28 cellular contexts compared by ENCODE assay signal in genomic region chr3:31668258-31668657, GRCh38.
A peak's percentile ranks its signal among the peaks of the same experiment; 100 is the strongest.
DNase-seq lines count a peak whose midpoint lies in the region; ATAC-seq, FAIRE-seq and TF ChIP-seq lines count a peak whose summit lies in the region.
"Had no signal": no experiment of that assay in that cellular context is flagged by ENCODE, and none has a peak within 500 bp of the region (broad histone marks: within the 10 kb centered on the region; RNA-seq: fewer than 3 reads in every experiment).

No MANE protein-coding gene starts in this region.

- POLR2A ChIA-PET in MCF 10A (lab: Yijun Ruan, JAX), result interaction anchor here (0.6 to 0.9 kb wide), 2 partner anchors 439 to 512 kb away, joined by 3 to 4 read pairs; no protein-coding TSS in a partner anchor
- POLR2A ChIA-PET in GM12878 (lab: Charles Lee), result no interaction called here
- POLR2A ChIA-PET in A673 (lab: Charles Lee; ENCODE audit: low non-redundant PET), result no interaction called here

- H3K9me3 ChIP-seq in breast epithelium (no peaks in the 10 kb centered on the region), GM12878 (replicated peaks; ENCODE audit: control insufficient read depth, insufficient read depth, low read length) (no peaks in the 10 kb centered on the region), keratinocyte (ENCODE audit: control insufficient read depth, low read depth, low read length) (no peaks in the 10 kb centered on the region), A673 (ENCODE audit: low read depth, low read length, poor library complexity, severe bottlenecking) (no peaks in the 10 kb centered on the region)
- H3K9me3 ChIP-seq: neutrophil, stomach had no signal

- H3K79me2 ChIP-seq in GM12878 (ENCODE audit: control insufficient read depth, insufficient read depth, low read length), result no peaks in the 10 kb centered on the region
- no peaks in the 10 kb centered on the region for H3K79me2 ChIP-seq in keratinocyte (ENCODE audit: control insufficient read depth, insufficient read depth, low read length)

- CTCF ChIA-PET in MCF 10A (lab: Yijun Ruan, JAX) (no interaction called here), GM12878 (lab: Yijun Ruan, JAX) (interaction anchor here (1.6 kb wide), 2 partner anchors 24 to 27 kb away, joined by 4 to 5 read pairs; no protein-coding TSS in a partner anchor), A673 (lab: Charles Lee) (no interaction called here)

- TF ChIP-seq CTCF in MCF 10A (IDR thresholded peaks at IDR 0.05; ENCODE audit: unreplicated experiment), result no peak
- TF ChIP-seq CTCF in breast epithelium (IDR thresholded peaks at IDR 0.05), result no peak
- no peak for TF ChIP-seq CTCF in GM12878 (IDR thresholded peaks at IDR 0.05 in 2 of 3, conservative IDR thresholded peaks at IDR 0.05 in 1 of 3; ENCODE audit: control insufficient read depth in 2 of 3, extremely low read depth in 1 of 3, insufficient read depth in 1 of 3, low read depth in 3 of 3, low read length in 3 of 3)
- TF ChIP-seq CTCF in keratinocyte (optimal IDR thresholded peaks at IDR 0.05 in 1 of 3, IDR thresholded peaks at IDR 0.05 in 1 of 3, conservative IDR thresholded peaks at IDR 0.05 in 1 of 3; ENCODE audit: extremely low read depth in 1 of 3, insufficient read depth in 2 of 3, low read length in 3 of 3), result no peak
- TF ChIP-seq CTCF in A673 (conservative IDR thresholded peaks at IDR 0.05; ENCODE audit: low read depth, low read length), result no peak

- SMC1A ChIA-PET in GM12878 (lab: Charles Lee; ENCODE audit: uncharacterized antibody, unreplicated experiment), result no interaction called here

- H3K4me2 ChIP-seq in GM12878 (ENCODE audit: control insufficient read depth, insufficient read depth) (no peak overlapping the region), keratinocyte (ENCODE audit: control insufficient read depth, extremely low read depth, insufficient read depth, low read depth, low read length) (no peak overlapping the region)

- RAD21 ChIA-PET in GM12878 (lab: Charles Lee; ENCODE audit: unreplicated experiment), result no interaction called here

- H3K4me3 Mint-ChIP-seq in MCF 10A (ENCODE audit: unreplicated experiment), result no peak overlapping the region
- H3K4me3 Mint-ChIP-seq: activated naive CD8-positive, alpha-beta T cell treated with anti-CD3 and anti-CD28 coated beads for 36 hours; B cell; mesothelial cell of epicardium; naive thymus-derived CD4-positive, alpha-beta T cell had no signal

- no TSS peak for BruUV-seq in MCF 10A (replicated peaks; lab: Mats Ljungman, UMichigan)
- no TSS peak for BruUV-seq in GM12878 (replicated peaks; lab: Mats Ljungman, UMichigan)
- no TSS peak for BruUV-seq in A673 (replicated peaks; lab: Mats Ljungman, UMichigan)

- dilution Hi-C loops in keratinocyte (cut with MboI; ENCODE audit: extremely low pct_ligation_motif_present, low sequenced_read_pairs), result no loop called here

- no peak overlapping the region for H2AFZ ChIP-seq in GM12878 (ENCODE audit: control insufficient read depth, low read depth, low read length)
- no peak overlapping the region for H2AFZ ChIP-seq in keratinocyte (ENCODE audit: control insufficient read depth, low read length)

- WGBS in GM12878 (ENCODE audit: insufficient coverage, insufficient replicate concordance, low lambda C conversion rate, missing lambda C conversion rate), result 19% methylated on average over 4 of the region's 4 CpGs

- H3K9me1 ChIP-seq in keratinocyte (ENCODE audit: control insufficient read depth, extremely low read depth, insufficient read depth, low read length), result no peaks in the 10 kb centered on the region

- no peaks in the 10 kb centered on the region for H3K9me3 Mint-ChIP-seq in MCF 10A (ENCODE audit: unreplicated experiment)
- H3K9me3 Mint-ChIP-seq: activated naive CD8-positive, alpha-beta T cell treated with anti-CD3 and anti-CD28 coated beads for 36 hours; mesothelial cell of epicardium had no signal

- H3K9ac ChIP-seq in GM12878 (ENCODE audit: control insufficient read depth, insufficient read depth, low read length) (no peak overlapping the region), keratinocyte (ENCODE audit: control insufficient read depth, extremely low read depth, insufficient read depth, low read length) (no peak overlapping the region)

- intact Hi-C loops in MCF 10A (cut with micrococcal nuclease), result no loop called here
- intact Hi-C loops in breast epithelium (cut with DNase I; ENCODE audit: low total_unique reads), result no loop called here
- intact Hi-C loops in GM12878 (cut with micrococcal nuclease; ENCODE audit: unreplicated experiment), result no loop called here
- intact Hi-C loops in A673 (cut with micrococcal nuclease; ENCODE audit: unreplicated experiment), result no loop called here

- peak; percentile 61 for DNase-seq in MCF 10A (ENCODE audit: unreplicated experiment)
- no peak for DNase-seq in breast epithelium (ENCODE audit: low spot score in 2 of 2)
- no peak for DNase-seq in GM12878 (ENCODE audit: low read depth, low spot score)
- peak; percentile 25 for DNase-seq in keratinocyte (ENCODE audit: low read depth, low spot score)
- no peak for DNase-seq in RPMI8226
- DNase-seq in A673 (ENCODE audit: low spot score), result no peak
- no peak for DNase-seq in middle frontal gyrus (ENCODE audit: extremely low spot score, low spot score)
- DNase-seq: activated effector memory CD4-positive, alpha-beta T cell treated with anti-CD3 and anti-CD28 coated beads, Interleukin-2, amount 50 U/mL, for 16 hours; activated naive CD8-positive, alpha-beta T cell treated with anti-CD3 and anti-CD28 coated beads for 36 hours; activated T-cell treated with anti-CD3 and anti-CD28 coated beads, Interleukin-2, amount 50 U/mL, for 1 hour; anterior cingulate cortex; EL; glutamatergic neuron; Kasumi-1; naive thymus-derived CD4-positive, alpha-beta T cell; Right ventricle myocardium superior; stimulated activated CD4-positive, alpha-beta T cell treated with anti-CD3 and anti-CD28 coated beads, Interleukin-4, amount 100 ng/mL, for 1 hour; stomach had no signal

- no peak overlapping the region for H3K27ac ChIP-seq in breast epithelium
- no peak overlapping the region for H3K27ac ChIP-seq in GM12878 (ENCODE audit: control insufficient read depth, insufficient read depth)
- H3K27ac ChIP-seq in keratinocyte (ENCODE audit: control insufficient read depth, insufficient read depth, low read length), result no peak overlapping the region
- no peak overlapping the region for H3K27ac ChIP-seq in A673 (ENCODE audit: low read depth, low read length, poor library complexity, severe bottlenecking)
- H3K27ac ChIP-seq: neutrophil, stomach had no signal

- H3K4me3 ChIP-seq in breast epithelium (no peak overlapping the region), GM12878 (no peak overlapping the region), keratinocyte (ENCODE audit: control insufficient read depth in 2 of 3, extremely low read depth in 1 of 3, insufficient read depth in 2 of 3, low read depth in 1 of 3, low read length in 3 of 3) (no peak overlapping the region), A673 (ENCODE audit: low read depth, low read length, poor library complexity, severe bottlenecking) (no peak overlapping the region)
- H3K4me3 ChIP-seq: stomach had no signal

- in situ Hi-C loops in GM12878 (cut with MboI), result no loop called here

- no peaks in the 10 kb centered on the region for H3K27me3 ChIP-seq in breast epithelium
- H3K27me3 ChIP-seq in GM12878 (replicated peaks in 1 of 2; ENCODE audit: control insufficient read depth in 2 of 2, insufficient read depth in 2 of 2, low read length in 1 of 2), result no peaks in the 10 kb centered on the region
- no peaks in the 10 kb centered on the region for H3K27me3 ChIP-seq in keratinocyte (ENCODE audit: control insufficient read depth, extremely low read depth, insufficient read depth, low read length)
- H3K27me3 ChIP-seq in A673 (replicated peaks; ENCODE audit: insufficient read depth, low read depth, low read length, poor library complexity), result no peaks in the 10 kb centered on the region
- H3K27me3 ChIP-seq: neutrophil, stomach had no signal

- no peak for FAIRE-seq in GM12878 (lab: Jason Lieb, UNC)
- no peak for FAIRE-seq in keratinocyte (lab: Jason Lieb, UNC)
- FAIRE-seq: colon, endothelial cell of umbilical vein, GM12892, H54, islet of Langerhans had no signal

- peak overlapping the region; percentile 51 for H3K27ac Mint-ChIP-seq in MCF 10A (ENCODE audit: low read depth, unreplicated experiment)
- H3K27ac Mint-ChIP-seq: activated naive CD8-positive, alpha-beta T cell treated with anti-CD3 and anti-CD28 coated beads for 36 hours; B cell; mesothelial cell of epicardium; naive thymus-derived CD4-positive, alpha-beta T cell had no signal

- no peaks in the 10 kb centered on the region for H3K4me1 ChIP-seq in breast epithelium
- no peaks in the 10 kb centered on the region for H3K4me1 ChIP-seq in GM12878 (ENCODE audit: control insufficient read depth, insufficient read depth, low read length)
- peaks cover 2% of the 10 kb centered on the region for H3K4me1 ChIP-seq in keratinocyte (ENCODE audit: control insufficient read depth, extremely low read depth, insufficient read depth, low read length)
- peaks cover 9% of the 10 kb centered on the region for H3K4me1 ChIP-seq in A673 (ENCODE audit: insufficient read depth, low read length, poor library complexity, severe bottlenecking)

- no peak for ATAC-seq in GM12878
- no peak for ATAC-seq in HG03354 (IDR thresholded peaks at IDR 0.05; ENCODE audit: poor library complexity, severe bottlenecking, unreplicated experiment)
- ATAC-seq: naive thymus-derived CD4-positive, alpha-beta T cell; sciatic nerve had no signal

- H3K27me3 Mint-ChIP-seq in MCF 10A (ENCODE audit: insufficient read depth, unreplicated experiment), result no peaks in the 10 kb centered on the region
- H3K27me3 Mint-ChIP-seq: activated naive CD8-positive, alpha-beta T cell treated with anti-CD3 and anti-CD28 coated beads for 36 hours; B cell; naive thymus-derived CD4-positive, alpha-beta T cell had no signal

- H3K36me3 ChIP-seq in breast epithelium, result no peaks in the 10 kb centered on the region
- H3K36me3 ChIP-seq in GM12878 (ENCODE audit: control insufficient read depth in 2 of 2, insufficient read depth in 2 of 2, low read length in 1 of 2), result no peaks in the 10 kb centered on the region
- H3K36me3 ChIP-seq in keratinocyte (ENCODE audit: control insufficient read depth in 2 of 2, extremely low read depth in 1 of 2, insufficient read depth in 2 of 2, low read length in 2 of 2), result peaks cover 46 to 52% of the 10 kb centered on the region in 2 experiments
- no peaks in the 10 kb centered on the region for H3K36me3 ChIP-seq in A673 (ENCODE audit: insufficient read depth, low read length, poor library complexity, severe bottlenecking)
- H3K36me3 ChIP-seq: neutrophil had no signal

- H4K20me1 ChIP-seq in GM12878 (ENCODE audit: control insufficient read depth, insufficient read depth) (no peaks in the 10 kb centered on the region), keratinocyte (ENCODE audit: control insufficient read depth, extremely low read depth, insufficient read depth, low read length) (peaks cover 3% of the 10 kb centered on the region)

- no peak for TF ChIP-seq RAD21 in GM12878 (IDR thresholded peaks at IDR 0.05; ENCODE audit: insufficient read depth, low read depth, low read length)

- no peak for TF ChIP-seq EP300 in GM12878 (IDR thresholded peaks at IDR 0.05; ENCODE audit: borderline replicate concordance in 1 of 2, control insufficient read depth in 1 of 2, low read depth in 2 of 2, low read length in 2 of 2)

- peaks cover 54% of the 10 kb centered on the region for H3K36me3 Mint-ChIP-seq in MCF 10A (ENCODE audit: insufficient read depth, unreplicated experiment)
- H3K36me3 Mint-ChIP-seq: activated naive CD8-positive, alpha-beta T cell treated with anti-CD3 and anti-CD28 coated beads for 36 hours; mesothelial cell of epicardium had no signal

- TF ChIP-seq POLR2A in breast epithelium (IDR thresholded peaks at IDR 0.05), result no peak
- TF ChIP-seq POLR2A in GM12878 (IDR thresholded peaks at IDR 0.05; ENCODE audit: low read depth, low read length), result no peak

- peaks cover 17% of the 10 kb centered on the region for H3K4me1 Mint-ChIP-seq in MCF 10A (ENCODE audit: insufficient read depth, unreplicated experiment)
- H3K4me1 Mint-ChIP-seq: activated naive CD8-positive, alpha-beta T cell treated with anti-CD3 and anti-CD28 coated beads for 36 hours; B cell had no signal

Comparison
In these comparisons a context has a peak if more than half of its experiments do, and no peak if none do; other contexts are left out.
1. DNase-seq: peak in MCF 10A (single experiment) and keratinocyte (single experiment); none in breast epithelium (0 of 2), GM12878 (single experiment), RPMI8226 (single experiment), A673 (single experiment) and middle frontal gyrus (single experiment).